Comparison of ENCODE assay signal across 20 cellular contexts in genomic region chr19:1832046-1832663, GRCh38. TPM values are rescaled to one million over a fixed set of nuclear protein-coding genes. Genes with fewer than 3 reads are reported as not detected.
DNase-seq lines count a peak whose midpoint lies in the region; ATAC-seq and TF ChIP-seq lines count a peak whose summit lies in the region.
"Had no signal": no experiment of that assay in that cellular context is flagged by ENCODE, and none has a peak within 500 bp of the region (broad histone marks: within the 10 kb centered on the region; RNA-seq: fewer than 3 reads in every experiment).

No MANE protein-coding gene starts in this region.

- peaks cover 56% of the 10 kb centered on the region for H4K20me1 ChIP-seq in neural progenitor cell (ENCODE audit: low read depth)

- H3K9me3 ChIP-seq in HEK293 (ENCODE audit: control insufficient read depth, insufficient read depth, low read depth, low read length): no peaks in the 10 kb centered on the region
- H3K9me3 ChIP-seq in neural progenitor cell (ENCODE audit: low read depth): no peaks in the 10 kb centered on the region
- H3K9me3 ChIP-seq: SJSA1 had no signal

- peak overlapping the region; percentile 22 for H3K4me2 ChIP-seq in neural progenitor cell

- H3K9me3 Mint-ChIP-seq in central memory CD8-positive, alpha-beta T cell: no peaks in the 10 kb centered on the region
- no peaks in the 10 kb centered on the region for H3K9me3 Mint-ChIP-seq in neural progenitor cell
- H3K9me3 Mint-ChIP-seq in activated CD4-positive, alpha-beta memory T cell treated with anti-CD3 and anti-CD28 coated beads, Interleukin-2, amount 10 ng/mL, durations not matched to agents 7 days and 5 days: no peaks in the 10 kb centered on the region
- H3K9me3 Mint-ChIP-seq: CD4-positive, CD25-positive, alpha-beta regulatory T cell had no signal

- H3K4me3 ChIP-seq in HEK293 (ENCODE audit: low read depth, low read length): no peak overlapping the region
- no peak overlapping the region for H3K4me3 ChIP-seq in neural progenitor cell
- H3K4me3 ChIP-seq: SJSA1 had no signal

- H2AFZ ChIP-seq in neural progenitor cell (replicated peaks): no peak overlapping the region

- no peak for DNase-seq in central memory CD8-positive, alpha-beta T cell (ENCODE audit: low spot score in 2 of 2)
- DNase-seq in neural progenitor cell (ENCODE audit: low spot score) (no peak), iPS-NIHi11 (ENCODE audit: low spot score) (no peak), NCI-H748 (lab: John Stamatoyannopoulos, UW; ENCODE audit: unreplicated experiment) (no peak)
- DNase-seq in activated CD4-positive, alpha-beta memory T cell treated with anti-CD3 and anti-CD28 coated beads, Interleukin-2, amount 10 ng/mL, durations not matched to agents 7 days and 5 days: no peak
- DNase-seq: CD4-positive, CD25-positive, alpha-beta regulatory T cell; DMS153; DND-41; KBM-7; MV-4-11; NCI-H1105 treated with DMSO at 0.1 percent for 48 hours; NCI-H2029; NCI-H446; NCI-H524 treated with DMSO at 0.1 percent for 48 hours; NCI-H82; NK-92 treated with Interleukin-12 subunit alpha and Interleukin-12 subunit beta, amount 100 ng/mL, for 24 hours; PC-3; Right ventricle myocardium superior had no signal

- ATAC-seq in central memory CD8-positive, alpha-beta T cell (replicated peaks; ENCODE audit: extremely low read depth, poor library complexity, severe bottlenecking): no peak
- ATAC-seq: PC-3 had no signal

- no peaks in the 10 kb centered on the region for H3K27me3 Mint-ChIP-seq in central memory CD8-positive, alpha-beta T cell
- peaks cover 3% of the 10 kb centered on the region for H3K27me3 Mint-ChIP-seq in neural progenitor cell (ENCODE audit: insufficient read depth, low read depth)
- no peaks in the 10 kb centered on the region for H3K27me3 Mint-ChIP-seq in activated CD4-positive, alpha-beta memory T cell treated with anti-CD3 and anti-CD28 coated beads, Interleukin-2, amount 10 ng/mL, durations not matched to agents 7 days and 5 days
- H3K27me3 Mint-ChIP-seq: CD4-positive, CD25-positive, alpha-beta regulatory T cell had no signal

- no peak for TF ChIP-seq CTCF in HEK293 (tag by site-specific recombination; IDR thresholded peaks at IDR 0.05)
- no peak for TF ChIP-seq CTCF in neural progenitor cell (IDR thresholded peaks at IDR 0.05)

- no peaks in the 10 kb centered on the region for H3F3A ChIP-seq in neural progenitor cell (ENCODE audit: low read depth)

- CTCF ChIA-PET in HEK293 (lab: Yijun Ruan, JAX): interaction anchor here (0.7 kb wide), 1 partner anchor 160 kb away, joined by 4 read pairs; no protein-coding TSS in a partner anchor
- CTCF ChIA-PET in activated CD4-positive, alpha-beta memory T cell treated with anti-CD3 and anti-CD28 coated beads, Interleukin-2, amount 10 ng/mL, durations not matched to agents 7 days and 5 days (lab: Charles Lee): no interaction called here

- peaks cover 18% of the 10 kb centered on the region for H3K4me1 Mint-ChIP-seq in central memory CD8-positive, alpha-beta T cell
- H3K4me1 Mint-ChIP-seq in neural progenitor cell: peaks cover 9% of the 10 kb centered on the region
- no peaks in the 10 kb centered on the region for H3K4me1 Mint-ChIP-seq in activated CD4-positive, alpha-beta memory T cell treated with anti-CD3 and anti-CD28 coated beads, Interleukin-2, amount 10 ng/mL, durations not matched to agents 7 days and 5 days

- H3K9ac ChIP-seq in neural progenitor cell: no peak overlapping the region

- no peak overlapping the region for H3K4me3 Mint-ChIP-seq in central memory CD8-positive, alpha-beta T cell
- H3K4me3 Mint-ChIP-seq in neural progenitor cell: no peak overlapping the region
- no peak overlapping the region for H3K4me3 Mint-ChIP-seq in activated CD4-positive, alpha-beta memory T cell treated with anti-CD3 and anti-CD28 coated beads, Interleukin-2, amount 10 ng/mL, durations not matched to agents 7 days and 5 days
- H3K4me3 Mint-ChIP-seq: CD4-positive, CD25-positive, alpha-beta regulatory T cell had no signal

- H3K36me3 ChIP-seq in HEK293 (ENCODE audit: control insufficient read depth in 2 of 2, insufficient read depth in 1 of 2, low read length in 2 of 2) (peaks cover 0 to 29% of the 10 kb centered on the region in 2 experiments; a peak in 2 of 3 replicates), neural progenitor cell (no peaks in the 10 kb centered on the region)

- peak overlapping the region; percentile 38 for H3K27ac Mint-ChIP-seq in central memory CD8-positive, alpha-beta T cell (ENCODE audit: low read depth)
- no peak overlapping the region for H3K27ac Mint-ChIP-seq in neural progenitor cell
- H3K27ac Mint-ChIP-seq in activated CD4-positive, alpha-beta memory T cell treated with anti-CD3 and anti-CD28 coated beads, Interleukin-2, amount 10 ng/mL, durations not matched to agents 7 days and 5 days: no peak overlapping the region
- H3K27ac Mint-ChIP-seq: CD4-positive, CD25-positive, alpha-beta regulatory T cell had no signal

- no peaks in the 10 kb centered on the region for H3K27me3 ChIP-seq in neural progenitor cell
- H3K27me3 ChIP-seq: SJSA1 had no signal

- H3K27ac ChIP-seq in HEK293 (ENCODE audit: extremely low read depth, low read depth, low read length) (no peak overlapping the region), neural progenitor cell (no peak overlapping the region)
- H3K27ac ChIP-seq: SJSA1 had no signal

- peaks cover 59% of the 10 kb centered on the region for H3K79me2 ChIP-seq in neural progenitor cell (ENCODE audit: low read depth)

- H3K36me3 Mint-ChIP-seq in central memory CD8-positive, alpha-beta T cell (ENCODE audit: insufficient read depth): peaks cover 30% of the 10 kb centered on the region
- H3K36me3 Mint-ChIP-seq in neural progenitor cell: no peaks in the 10 kb centered on the region
- H3K36me3 Mint-ChIP-seq in activated CD4-positive, alpha-beta memory T cell treated with anti-CD3 and anti-CD28 coated beads, Interleukin-2, amount 10 ng/mL, durations not matched to agents 7 days and 5 days (ENCODE audit: low read depth): peaks cover 2% of the 10 kb centered on the region
- H3K36me3 Mint-ChIP-seq: CD4-positive, CD25-positive, alpha-beta regulatory T cell had no signal

- H3K4me1 ChIP-seq in HEK293 (ENCODE audit: control insufficient read depth, insufficient read depth, low read length) (no peaks in the 10 kb centered on the region), neural progenitor cell (peaks cover 4% of the 10 kb centered on the region)
- H3K4me1 ChIP-seq: SJSA1 had no signal

- POLR2A ChIA-PET in HEK293 (lab: Yijun Ruan, JAX): no interaction called here
- POLR2A ChIA-PET in activated CD4-positive, alpha-beta memory T cell treated with anti-CD3 and anti-CD28 coated beads, Interleukin-2, amount 10 ng/mL, durations not matched to agents 7 days and 5 days (lab: Charles Lee): no interaction called here

TF ChIP-seq in HEK293, 187 proteins besides CTCF, POLR2A, EP300 and RAD21 (continues in another document):
- TF ChIP-seq ZBTB11 (tag by site-specific recombination; conservative IDR thresholded peaks at IDR 0.05; ENCODE audit: low read depth) (no peak), ZFHX2 (tag by site-specific recombination; conservative IDR thresholded peaks at IDR 0.05) (peak; percentile 62), ZNF624 (tag by site-specific recombination; IDR thresholded peaks at IDR 0.05) (no peak), ZNF214 (tag by site-specific recombination; IDR thresholded peaks at IDR 0.05; ENCODE audit: borderline replicate concordance) (no peak), KLF1 (tag by site-specific recombination; IDR thresholded peaks at IDR 0.05) (no peak), ZIC2 (tag by site-specific recombination; IDR thresholded peaks at IDR 0.05) (peak; percentile 28; the same call in 1 of the 2 replicates), ZNF221 (tag by site-specific recombination; IDR thresholded peaks at IDR 0.05; ENCODE audit: borderline replicate concordance) (no peak), ZBTB21 (tag by site-specific recombination; IDR thresholded peaks at IDR 0.05) (no peak), EGR2 (tag by site-specific recombination; IDR thresholded peaks at IDR 0.05; ENCODE audit: low read depth) (peak; percentile 59), SP2 (tag by site-specific recombination; IDR thresholded peaks at IDR 0.05) (0 out of 2 replicates have a peak, but pooled peaks have one; percentile 4)

RNA-seq across cellular contexts. Expression of gene REXO1, which starts 16.1 kb away (rescaled TPM):
- total RNA-seq in neural progenitor cell (ENCODE audit: low replicate concordance): 12.8 and 38.7 TPM in 2 replicates
- 10 to 100 TPM; 46.5 to 47.5 TPM for total RNA-seq in activated CD4-positive, alpha-beta memory T cell treated with anti-CD3 and anti-CD28 coated beads, Interleukin-2, amount 10 ng/mL, durations not matched to agents 7 days and 5 days

RNA-seq across cellular contexts. Expression of gene ATP8B3, which starts 20.1 kb away (rescaled TPM):
- total RNA-seq in neural progenitor cell (ENCODE audit: low replicate concordance): 0.06 and 1.5 TPM in 2 replicates
- 10 to 100 TPM; 22.5 to 23.3 TPM for total RNA-seq in activated CD4-positive, alpha-beta memory T cell treated with anti-CD3 and anti-CD28 coated beads, Interleukin-2, amount 10 ng/mL, durations not matched to agents 7 days and 5 days

RNA-seq across cellular contexts. Expression of gene KLF16, which starts 31.2 kb away (rescaled TPM):
- 1.0 and 4.8 TPM in 2 replicates for total RNA-seq in neural progenitor cell (ENCODE audit: low replicate concordance)
- 10 to 100 TPM; 24.6 to 25.7 TPM for total RNA-seq in activated CD4-positive, alpha-beta memory T cell treated with anti-CD3 and anti-CD28 coated beads, Interleukin-2, amount 10 ng/mL, durations not matched to agents 7 days and 5 days

RNA-seq across cellular contexts. Expression of gene ABHD17A, which starts 53.1 kb away (rescaled TPM):
- total RNA-seq in neural progenitor cell (ENCODE audit: low replicate concordance): 20.2 and 87.0 TPM in 2 replicates
- total RNA-seq in activated CD4-positive, alpha-beta memory T cell treated with anti-CD3 and anti-CD28 coated beads, Interleukin-2, amount 10 ng/mL, durations not matched to agents 7 days and 5 days: 100 to 1,000 TPM; 255 to 259 TPM
